Comparison of ENCODE assay signal across 1 cellular context in genomic region chr4:139651282-139652194, GRCh38.
TF ChIP-seq lines count a peak whose summit lies in the region.

No MANE protein-coding gene starts in this region.

TF ChIP-seq in HEK293, 187 proteins besides CTCF, POLR2A, EP300 and RAD21 (continued from another document and continues in another):
- TF ChIP-seq ZNF362 (tag by site-specific recombination; IDR thresholded peaks at IDR 0.05) = no peak
- no peak for TF ChIP-seq ZNF626 (tag by site-specific recombination; IDR thresholded peaks at IDR 0.05)
- TF ChIP-seq, protein P1, sequence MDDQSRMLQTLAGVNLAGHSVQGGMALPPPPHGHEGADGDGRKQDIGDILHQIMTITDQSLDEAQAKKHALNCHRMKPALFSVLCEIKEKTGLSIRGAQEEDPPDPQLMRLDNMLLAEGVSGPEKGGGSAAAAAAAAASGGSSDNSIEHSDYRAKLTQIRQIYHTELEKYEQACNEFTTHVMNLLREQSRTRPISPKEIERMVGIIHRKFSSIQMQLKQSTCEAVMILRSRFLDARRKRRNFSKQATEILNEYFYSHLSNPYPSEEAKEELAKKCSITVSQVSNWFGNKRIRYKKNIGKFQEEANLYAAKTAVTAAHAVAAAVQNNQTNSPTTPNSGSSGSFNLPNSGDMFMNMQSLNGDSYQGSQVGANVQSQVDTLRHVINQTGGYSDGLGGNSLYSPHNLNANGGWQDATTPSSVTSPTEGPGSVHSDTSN (CRISPR knock-in tag; IDR thresholded peaks at IDR 0.05) = no peak
- no peak for TF ChIP-seq ZNF140 (tag by site-specific recombination; IDR thresholded peaks at IDR 0.05)
- no peak for TF ChIP-seq YY2 (tag by site-specific recombination; IDR thresholded peaks at IDR 0.05)
- TF ChIP-seq ZFHX2 (tag by site-specific recombination; conservative IDR thresholded peaks at IDR 0.05) = 0 out of 2 replicates have a peak, but pooled peaks have one; percentile 12
- no peak for TF ChIP-seq ZNF239 (tag by site-specific recombination; IDR thresholded peaks at IDR 0.05)
- no peak for TF ChIP-seq HIC1 (tag by site-specific recombination; IDR thresholded peaks at IDR 0.05)
- TF ChIP-seq HOXC10 (CRISPR knock-in tag; IDR thresholded peaks at IDR 0.05) = no peak
- no peak for TF ChIP-seq ZNF629 (tag by site-specific recombination; IDR thresholded peaks at IDR 0.05)
- no peak for TF ChIP-seq ZBTB10 (tag by site-specific recombination; IDR thresholded peaks at IDR 0.05)
- TF ChIP-seq ZFP41 (tag by site-specific recombination; IDR thresholded peaks at IDR 0.05; ENCODE audit: borderline replicate concordance) = no peak
- no peak for TF ChIP-seq WT1 (tag by site-specific recombination; IDR thresholded peaks at IDR 0.05)
- TF ChIP-seq, protein P2, sequence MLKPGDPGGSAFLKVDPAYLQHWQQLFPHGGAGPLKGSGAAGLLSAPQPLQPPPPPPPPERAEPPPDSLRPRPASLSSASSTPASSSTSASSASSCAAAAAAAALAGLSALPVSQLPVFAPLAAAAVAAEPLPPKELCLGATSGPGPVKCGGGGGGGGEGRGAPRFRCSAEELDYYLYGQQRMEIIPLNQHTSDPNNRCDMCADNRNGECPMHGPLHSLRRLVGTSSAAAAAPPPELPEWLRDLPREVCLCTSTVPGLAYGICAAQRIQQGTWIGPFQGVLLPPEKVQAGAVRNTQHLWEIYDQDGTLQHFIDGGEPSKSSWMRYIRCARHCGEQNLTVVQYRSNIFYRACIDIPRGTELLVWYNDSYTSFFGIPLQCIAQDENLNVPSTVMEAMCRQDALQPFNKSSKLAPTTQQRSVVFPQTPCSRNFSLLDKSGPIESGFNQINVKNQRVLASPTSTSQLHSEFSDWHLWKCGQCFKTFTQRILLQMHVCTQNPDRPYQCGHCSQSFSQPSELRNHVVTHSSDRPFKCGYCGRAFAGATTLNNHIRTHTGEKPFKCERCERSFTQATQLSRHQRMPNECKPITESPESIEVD (tag by site-specific recombination; IDR thresholded peaks at IDR 0.05) = no peak
- no peak for TF ChIP-seq ZNF341 (tag by site-specific recombination; IDR thresholded peaks at IDR 0.05; ENCODE audit: low read depth)
- TF ChIP-seq, protein P3, sequence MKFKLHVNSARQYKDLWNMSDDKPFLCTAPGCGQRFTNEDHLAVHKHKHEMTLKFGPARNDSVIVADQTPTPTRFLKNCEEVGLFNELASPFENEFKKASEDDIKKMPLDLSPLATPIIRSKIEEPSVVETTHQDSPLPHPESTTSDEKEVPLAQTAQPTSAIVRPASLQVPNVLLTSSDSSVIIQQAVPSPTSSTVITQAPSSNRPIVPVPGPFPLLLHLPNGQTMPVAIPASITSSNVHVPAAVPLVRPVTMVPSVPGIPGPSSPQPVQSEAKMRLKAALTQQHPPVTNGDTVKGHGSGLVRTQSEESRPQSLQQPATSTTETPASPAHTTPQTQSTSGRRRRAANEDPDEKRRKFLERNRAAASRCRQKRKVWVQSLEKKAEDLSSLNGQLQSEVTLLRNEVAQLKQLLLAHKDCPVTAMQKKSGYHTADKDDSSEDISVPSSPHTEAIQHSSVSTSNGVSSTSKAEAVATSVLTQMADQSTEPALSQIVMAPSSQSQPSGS (tag by site-specific recombination; IDR thresholded peaks at IDR 0.05; ENCODE audit: low read depth) = no peak
- no peak for TF ChIP-seq ZNF18 (tag by site-specific recombination; IDR thresholded peaks at IDR 0.05)
- TF ChIP-seq ZNF184 (tag by site-specific recombination; IDR thresholded peaks at IDR 0.05) = no peak
- TF ChIP-seq, protein P4, sequence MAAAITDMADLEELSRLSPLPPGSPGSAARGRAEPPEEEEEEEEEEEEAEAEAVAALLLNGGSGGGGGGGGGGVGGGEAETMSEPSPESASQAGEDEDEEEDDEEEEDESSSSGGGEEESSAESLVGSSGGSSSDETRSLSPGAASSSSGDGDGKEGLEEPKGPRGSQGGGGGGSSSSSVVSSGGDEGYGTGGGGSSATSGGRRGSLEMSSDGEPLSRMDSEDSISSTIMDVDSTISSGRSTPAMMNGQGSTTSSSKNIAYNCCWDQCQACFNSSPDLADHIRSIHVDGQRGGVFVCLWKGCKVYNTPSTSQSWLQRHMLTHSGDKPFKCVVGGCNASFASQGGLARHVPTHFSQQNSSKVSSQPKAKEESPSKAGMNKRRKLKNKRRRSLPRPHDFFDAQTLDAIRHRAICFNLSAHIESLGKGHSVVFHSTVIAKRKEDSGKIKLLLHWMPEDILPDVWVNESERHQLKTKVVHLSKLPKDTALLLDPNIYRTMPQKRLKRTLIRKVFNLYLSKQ (tag by site-specific recombination; IDR thresholded peaks at IDR 0.05; ENCODE audit: borderline replicate concordance) = no peak
- 0 out of 2 replicates have a peak, but pooled peaks have one; percentile 19 for TF ChIP-seq ZNF366 (tag by site-specific recombination; conservative IDR thresholded peaks at IDR 0.05)
- TF ChIP-seq SCRT1 (tag by site-specific recombination; IDR thresholded peaks at IDR 0.05; ENCODE audit: borderline replicate concordance) = peak; percentile 92
- no peak for TF ChIP-seq ZNF701 (tag by site-specific recombination; IDR thresholded peaks at IDR 0.05)
- TF ChIP-seq ZSCAN23 (tag by site-specific recombination; IDR thresholded peaks at IDR 0.05) = no peak
- TF ChIP-seq ZNF2 (tag by site-specific recombination; IDR thresholded peaks at IDR 0.05) = peak; percentile 90
- TF ChIP-seq ZNF132 (tag by site-specific recombination; IDR thresholded peaks at IDR 0.05; ENCODE audit: borderline replicate concordance) = no peak
- TF ChIP-seq ZNF433 (tag by site-specific recombination; IDR thresholded peaks at IDR 0.05; ENCODE audit: low read depth) = no peak
- TF ChIP-seq ZNF266 (tag by site-specific recombination; IDR thresholded peaks at IDR 0.05; ENCODE audit: low read depth) = no peak
- no peak for TF ChIP-seq RBAK (tag by site-specific recombination; IDR thresholded peaks at IDR 0.05)
- TF ChIP-seq TRIM28 (IDR thresholded peaks at IDR 0.05; ENCODE audit: borderline replicate concordance, low read length) = peak; percentile 57; the same call in 1 of the 2 replicates
- TF ChIP-seq GLI2 (tag by site-specific recombination; IDR thresholded peaks at IDR 0.05; ENCODE audit: borderline replicate concordance, low read depth) = no peak
- no peak for TF ChIP-seq ZNF423 (tag by site-specific recombination; IDR thresholded peaks at IDR 0.05)
- TF ChIP-seq ZNF324 (tag by site-specific recombination; IDR thresholded peaks at IDR 0.05) = no peak
- peak; percentile 98 for TF ChIP-seq SCRT2 (tag by site-specific recombination; IDR thresholded peaks at IDR 0.05)
- TF ChIP-seq, protein P5, sequence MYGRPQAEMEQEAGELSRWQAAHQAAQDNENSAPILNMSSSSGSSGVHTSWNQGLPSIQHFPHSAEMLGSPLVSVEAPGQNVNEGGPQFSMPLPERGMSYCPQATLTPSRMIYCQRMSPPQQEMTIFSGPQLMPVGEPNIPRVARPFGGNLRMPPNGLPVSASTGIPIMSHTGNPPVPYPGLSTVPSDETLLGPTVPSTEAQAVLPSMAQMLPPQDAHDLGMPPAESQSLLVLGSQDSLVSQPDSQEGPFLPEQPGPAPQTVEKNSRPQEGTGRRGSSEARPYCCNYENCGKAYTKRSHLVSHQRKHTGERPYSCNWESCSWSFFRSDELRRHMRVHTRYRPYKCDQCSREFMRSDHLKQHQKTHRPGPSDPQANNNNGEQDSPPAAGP (tag by site-specific recombination; IDR thresholded peaks at IDR 0.05) = no peak
- TF ChIP-seq ZNF670 (tag by site-specific recombination; IDR thresholded peaks at IDR 0.05; ENCODE audit: low read depth) = no peak
- no peak for TF ChIP-seq KLF1 (tag by site-specific recombination; IDR thresholded peaks at IDR 0.05)
- TF ChIP-seq ZNF138 (tag by site-specific recombination; IDR thresholded peaks at IDR 0.05; ENCODE audit: borderline replicate concordance) = no peak
- no peak for TF ChIP-seq GLI4 (tag by site-specific recombination; IDR thresholded peaks at IDR 0.05)
- TF ChIP-seq SP7 (tag by site-specific recombination; IDR thresholded peaks at IDR 0.05) = no peak
- TF ChIP-seq, protein P6, sequence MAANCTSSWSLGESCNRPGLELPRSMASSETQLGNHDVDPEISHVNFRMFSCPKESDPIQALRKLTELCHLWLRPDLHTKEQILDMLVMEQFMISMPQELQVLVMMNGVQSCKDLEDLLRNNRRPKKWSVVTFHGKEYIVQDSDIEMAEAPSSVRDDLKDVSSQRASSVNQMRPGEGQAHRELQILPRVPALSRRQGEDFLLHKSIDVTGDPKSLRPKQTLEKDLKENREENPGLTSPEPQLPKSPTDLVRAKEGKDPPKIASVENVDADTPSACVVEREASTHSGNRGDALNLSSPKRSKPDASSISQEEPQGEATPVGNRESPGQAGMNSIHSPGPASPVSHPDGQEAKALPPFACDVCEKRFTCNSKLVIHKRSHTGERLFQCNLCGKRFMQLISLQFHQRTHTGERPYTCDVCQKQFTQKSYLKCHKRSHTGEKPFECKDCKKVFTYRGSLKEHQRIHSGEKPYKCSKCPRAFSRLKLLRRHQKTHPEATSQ (tag by site-specific recombination; IDR thresholded peaks at IDR 0.05) = no peak
- no peak for TF ChIP-seq ZNF23 (tag by site-specific recombination; IDR thresholded peaks at IDR 0.05; ENCODE audit: borderline replicate concordance)
- no peak for TF ChIP-seq BCL11A (tag by site-specific recombination; IDR thresholded peaks at IDR 0.05; ENCODE audit: low read depth)
- TF ChIP-seq ZNF335 (tag by site-specific recombination; conservative IDR thresholded peaks at IDR 0.05) = peak; percentile 66
- no peak for TF ChIP-seq ZNF274 (IDR thresholded peaks at IDR 0.05; ENCODE audit: low read length)
- no peak for TF ChIP-seq ZNF274 (tag by site-specific recombination; IDR thresholded peaks at IDR 0.05; ENCODE audit: borderline replicate concordance)
- peak; percentile 75 for TF ChIP-seq ZNF654 (tag by site-specific recombination; IDR thresholded peaks at IDR 0.05; ENCODE audit: low read depth)
- no peak for TF ChIP-seq PATZ1 (tag by site-specific recombination; IDR thresholded peaks at IDR 0.05)
- no peak for TF ChIP-seq ZNF558 (tag by site-specific recombination; IDR thresholded peaks at IDR 0.05)
- TF ChIP-seq KLF10 (tag by site-specific recombination; IDR thresholded peaks at IDR 0.05) = no peak
